In genomic region chr20:39045676-39046075, GRCh38 we compare ENCODE assay signal across 28 cellular contexts.
"Had no signal": no experiment of that assay in that cellular context is flagged by ENCODE, and none has a peak within 500 bp of the region (broad histone marks: within the 10 kb centered on the region; RNA-seq: fewer than 3 reads in every experiment).

No MANE protein-coding gene starts in this region.

- H3K9me3 Mint-ChIP-seq: naive B cell; naive thymus-derived CD8-positive, alpha-beta T cell; natural killer cell treated with Interleukin-12 subunit alpha and Interleukin-12 subunit beta and Interleukin-15 and Interleukin-18, amount 100 ng/mL, for 72 hours; stimulated activated memory B cell treated with anti-CD40 and anti-IgM and Interleukin-4, amounts not matched to agents 10 μg/mL and 1 μg/mL and 100 μg/mL, for 72 hours; stimulated activated naive CD8-positive, alpha-beta T cell treated with anti-CD3 and anti-CD28 coated beads, Interleukin-15, amount 100 ng/mL, for 72 hours had no signal

- ATAC-seq: naive thymus-derived CD8-positive, alpha-beta T cell; natural killer cell treated with Interleukin-12 subunit alpha and Interleukin-12 subunit beta and Interleukin-15 and Interleukin-18, amount 100 ng/mL, for 72 hours; pancreas; right lobe of liver; stimulated activated memory B cell treated with anti-CD40 and anti-IgM and Interleukin-4, amounts not matched to agents 10 μg/mL and 1 μg/mL and 100 μg/mL, for 72 hours; stimulated activated naive CD8-positive, alpha-beta T cell treated with anti-CD3 and anti-CD28 coated beads, Interleukin-15, amount 100 ng/mL, for 72 hours; stimulated activated naive CD8-positive, alpha-beta T cell treated with anti-CD3 and anti-CD28 coated beads, Interleukin-15, Interleukin-2, amounts not matched to agents 100 U/mL and 50 U/mL, for 24 hours had no signal

- H3K27me3 Mint-ChIP-seq: naive B cell; naive thymus-derived CD8-positive, alpha-beta T cell; natural killer cell treated with Interleukin-12 subunit alpha and Interleukin-12 subunit beta and Interleukin-15 and Interleukin-18, amount 100 ng/mL, for 72 hours; stimulated activated memory B cell treated with anti-CD40 and anti-IgM and Interleukin-4, amounts not matched to agents 10 μg/mL and 1 μg/mL and 100 μg/mL, for 72 hours; stimulated activated naive CD8-positive, alpha-beta T cell treated with anti-CD3 and anti-CD28 coated beads, Interleukin-15, amount 100 ng/mL, for 72 hours had no signal

- H3K4me3 ChIP-seq: pancreas, prostate gland, right atrium auricular region, right lobe of liver, skin epidermis, smooth muscle cell, spleen, thoracic aorta, thyroid gland, tibial nerve, upper lobe of left lung, vagina had no signal

- H3K36me3 ChIP-seq: prostate gland, vagina had no signal

- H3K4me3 Mint-ChIP-seq: naive B cell; naive thymus-derived CD8-positive, alpha-beta T cell; natural killer cell treated with Interleukin-12 subunit alpha and Interleukin-12 subunit beta and Interleukin-15 and Interleukin-18, amount 100 ng/mL, for 72 hours; stimulated activated memory B cell treated with anti-CD40 and anti-IgM and Interleukin-4, amounts not matched to agents 10 μg/mL and 1 μg/mL and 100 μg/mL, for 72 hours; stimulated activated naive CD8-positive, alpha-beta T cell treated with anti-CD3 and anti-CD28 coated beads, Interleukin-15, amount 100 ng/mL, for 72 hours had no signal

- DNase-seq: naive B cell; naive thymus-derived CD8-positive, alpha-beta T cell; nucleus accumbens; pancreas; retina; right lobe of liver; spleen; stimulated activated CD4-positive, alpha-beta T cell treated with anti-CD3 and anti-CD28 coated beads, Interleukin-12 subunit alpha, Interleukin-12 subunit beta, amount 100 ng/mL, for 4 hours; stimulated activated CD4-positive, alpha-beta T cell treated with anti-CD3 and anti-CD28 coated beads, Interleukin-1b, Interleukin-23, amount 100 ng/mL, for 48 hours; stimulated activated CD4-positive, alpha-beta T cell treated with anti-CD3 and anti-CD28 coated beads, Interleukin-4, amount 100 ng/mL, for 1 hour; stimulated activated CD4-positive, alpha-beta T cell treated with anti-CD3 and anti-CD28 coated beads, Interleukin-4, amount 100 ng/mL, for 4 hours; stimulated activated CD8-positive, alpha-beta memory T cell treated with anti-CD3 and anti-CD28 coated beads, Interleukin-4, amount 100 ng/mL, for 48 hours; stimulated activated naive CD4-positive, alpha-beta T cell; stimulated activated naive CD8-positive, alpha-beta T cell treated with anti-CD3 and anti-CD28 coated beads, Interleukin-15, amount 100 ng/mL, for 72 hours; stimulated activated naive CD8-positive, alpha-beta T cell treated with anti-CD3 and anti-CD28 coated beads, Interleukin-15, Interleukin-2, amounts not matched to agents 100 U/mL and 50 U/mL, for 24 hours; thyroid gland; trophoblast cell; upper lobe of left lung had no signal

- H3K27me3 ChIP-seq: pancreas, right atrium auricular region, right lobe of liver, spleen, thyroid gland, tibial nerve, upper lobe of left lung, vagina had no signal

- H3K9me3 ChIP-seq: neutrophil, pancreas, prostate gland, right atrium auricular region, right lobe of liver, spleen, thoracic aorta, thyroid gland, tibial nerve, upper lobe of left lung, vagina had no signal

- H3K4me1 ChIP-seq: pancreas, prostate gland had no signal

- H3K27ac ChIP-seq: neutrophil, pancreas, prostate gland, right atrium auricular region, right lobe of liver, skin epidermis, spleen, thoracic aorta, thyroid gland, tibial nerve, upper lobe of left lung, vagina had no signal

- H3K27ac Mint-ChIP-seq: natural killer cell treated with Interleukin-12 subunit alpha and Interleukin-12 subunit beta and Interleukin-15 and Interleukin-18, amount 100 ng/mL, for 72 hours; stimulated activated memory B cell treated with anti-CD40 and anti-IgM and Interleukin-4, amounts not matched to agents 10 μg/mL and 1 μg/mL and 100 μg/mL, for 72 hours had no signal
